In the genomic region with DNA sequence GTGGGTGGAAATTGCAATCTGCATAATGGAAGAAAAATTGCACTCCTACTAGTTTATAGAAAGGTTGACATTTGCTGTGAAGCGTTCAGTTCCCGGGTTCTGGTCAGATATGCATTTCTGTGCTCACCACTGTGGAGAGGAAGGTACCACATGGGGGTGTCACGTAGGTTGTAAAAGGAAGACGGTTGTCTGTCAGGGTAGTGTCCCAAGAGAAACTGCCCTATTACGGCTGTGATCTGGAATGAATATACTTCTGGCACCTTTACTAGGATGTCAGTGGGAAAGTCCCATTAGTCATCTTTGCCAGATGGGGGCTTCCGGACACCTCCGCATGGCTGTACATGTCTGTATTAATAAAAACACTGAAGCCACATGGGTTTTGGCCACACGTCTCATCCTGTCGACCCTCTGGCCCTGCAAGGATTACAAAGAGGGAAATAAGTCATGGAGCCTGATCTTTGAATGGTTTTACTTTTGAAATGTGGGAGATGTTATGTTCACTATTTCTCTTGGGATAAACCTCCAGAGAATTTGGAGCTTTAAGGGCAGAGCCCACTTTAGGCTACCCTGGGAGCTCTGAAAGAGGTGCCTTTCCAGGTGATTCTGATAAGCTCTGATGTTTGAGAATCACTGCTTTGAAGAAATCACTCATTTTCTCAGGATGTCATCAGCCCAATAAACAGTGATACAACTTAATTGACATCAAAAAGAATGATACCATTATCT, we compare ENCODE assay signal across 8 cellular contexts.
DNase-seq lines count a peak whose midpoint lies in the region; ATAC-seq and TF ChIP-seq lines count a peak whose summit lies in the region.

No MANE protein-coding gene starts in this region.

- DNase-seq in AG04449 (ENCODE audit: low read depth, low spot score) (peak; percentile 1), NCI-H774 (lab: John Stamatoyannopoulos, UW) (no peak), UCSD-AML1 (lab: John Stamatoyannopoulos, UW; ENCODE audit: unreplicated experiment) (no peak), DMS79 treated with DMSO at 0.1 percent for 48 hours (lab: John Stamatoyannopoulos, UW) (no peak)
- DNase-seq in activated naive CD8-positive, alpha-beta T cell treated with anti-CD3 and anti-CD28 coated beads for 36 hours: peak; percentile 74
- DNase-seq in stimulated activated CD8-positive, alpha-beta memory T cell treated with anti-CD3 and anti-CD28 coated beads, Interleukin-15, amount 100 ng/mL, for 48 hours (ENCODE audit: low read depth in 2 of 2): peak; percentile 66 to 69

- ATAC-seq in GM19467 (IDR thresholded peaks at IDR 0.05; ENCODE audit: unreplicated experiment): peak; percentile 68
- ATAC-seq in HG03469 (IDR thresholded peaks at IDR 0.05; ENCODE audit: unreplicated experiment): peak; percentile 56

- peak overlapping the region; percentile 97 for H3K27ac Mint-ChIP-seq in activated naive CD8-positive, alpha-beta T cell treated with anti-CD3 and anti-CD28 coated beads for 36 hours

- peaks cover 54% of the 10 kb centered on the region for H3K4me1 Mint-ChIP-seq in activated naive CD8-positive, alpha-beta T cell treated with anti-CD3 and anti-CD28 coated beads for 36 hours

- H3K36me3 Mint-ChIP-seq in activated naive CD8-positive, alpha-beta T cell treated with anti-CD3 and anti-CD28 coated beads for 36 hours: peaks cover 19% of the 10 kb centered on the region

- H3K4me3 Mint-ChIP-seq in activated naive CD8-positive, alpha-beta T cell treated with anti-CD3 and anti-CD28 coated beads for 36 hours: peak overlapping the region; percentile 44

- CTCF ChIA-PET in AG04449 (lab: Yijun Ruan, JAX): interaction anchor here (0.7 kb wide), 1 partner anchor 9 kb away, joined by 3 read pairs; no protein-coding TSS in a partner anchor

- peaks cover 11% of the 10 kb centered on the region for H3K9me3 Mint-ChIP-seq in activated naive CD8-positive, alpha-beta T cell treated with anti-CD3 and anti-CD28 coated beads for 36 hours

- H3K27me3 Mint-ChIP-seq in activated naive CD8-positive, alpha-beta T cell treated with anti-CD3 and anti-CD28 coated beads for 36 hours: no peaks in the 10 kb centered on the region

- TF ChIP-seq CTCF in AG04449 (IDR thresholded peaks at IDR 0.05; ENCODE audit: insufficient read depth, low read length, missing control alignments): no peak

- POLR2A ChIA-PET in AG04449 (lab: Yijun Ruan, JAX): no interaction called here

- H3K4me3 ChIP-seq in AG04449 (ENCODE audit: low read depth, low read length): no peak overlapping the region

Comparison
In these comparisons a context has a peak if more than half of its experiments do, and no peak if none do; other contexts are left out.
1. DNase-seq: peak in AG04449 (single experiment), activated naive CD8-positive, alpha-beta T cell treated with anti-CD3 and anti-CD28 coated beads for 36 hours (single experiment) and stimulated activated CD8-positive, alpha-beta memory T cell treated with anti-CD3 and anti-CD28 coated beads, Interleukin-15, amount 100 ng/mL, for 48 hours (2 of 2); none in NCI-H774 (single experiment), UCSD-AML1 (single experiment) and DMS79 treated with DMSO at 0.1 percent for 48 hours (single experiment).